27 cellular contexts compared by ENCODE assay signal in the genomic region with DNA sequence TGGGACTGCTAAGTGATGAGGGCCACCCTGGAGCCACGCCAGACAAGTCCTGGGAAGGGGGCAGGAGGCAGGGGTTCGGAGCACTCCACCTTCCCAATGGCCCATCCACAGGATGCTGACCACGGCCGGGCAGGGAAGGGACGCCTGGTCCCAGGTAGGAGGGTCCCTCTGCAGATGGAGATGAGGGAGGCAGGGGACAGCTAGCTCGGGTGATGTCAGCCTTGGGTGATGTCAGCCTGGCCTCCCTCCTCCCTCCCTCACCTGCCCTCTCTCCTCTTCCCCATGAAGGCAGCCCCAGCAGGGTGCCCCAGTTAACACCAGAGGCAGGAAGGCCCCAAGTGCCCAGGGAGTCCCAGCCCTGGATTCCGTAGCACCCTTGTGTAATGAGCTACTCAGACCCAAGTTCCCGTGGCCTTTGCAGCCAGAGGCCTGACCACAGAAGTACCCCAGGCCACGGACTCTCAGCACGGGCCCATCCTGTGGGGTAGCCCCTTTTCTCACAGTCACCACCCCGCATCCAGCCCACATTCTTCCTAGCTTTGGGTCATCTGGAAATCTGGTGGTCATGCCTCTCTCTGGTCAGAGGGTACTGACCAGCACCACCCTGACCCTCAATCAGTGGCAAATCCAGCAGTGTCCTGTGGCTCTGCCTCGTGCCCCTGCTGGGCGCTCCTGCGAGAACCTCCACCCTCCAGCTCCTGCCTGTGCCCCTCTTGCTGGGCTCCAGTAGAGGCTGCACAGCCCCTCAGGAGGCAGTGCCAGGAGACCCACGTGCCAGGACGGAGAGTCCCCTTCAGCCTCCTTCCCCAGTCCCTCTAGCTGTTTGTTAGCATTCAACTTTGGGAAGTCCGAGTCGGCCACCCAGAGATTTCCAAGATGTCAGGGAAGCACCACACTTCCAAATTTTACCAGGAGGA. TPM values are rescaled to one million over a fixed set of nuclear protein-coding genes. Genes with fewer than 3 reads are reported as not detected.
DNase-seq lines count a peak whose midpoint lies in the region; ATAC-seq, FAIRE-seq and TF ChIP-seq lines count a peak whose summit lies in the region.
"Had no signal": no experiment of that assay in that cellular context is flagged by ENCODE, and none has a peak within 500 bp of the region (broad histone marks: within the 10 kb centered on the region; RNA-seq: fewer than 3 reads in every experiment).

No MANE protein-coding gene starts in this region.

- no peak overlapping the region for H3K9ac ChIP-seq in H1 (replicated peaks in 1 of 4; ENCODE audit: extremely low read depth in 1 of 4, low read depth in 3 of 4, low read length in 3 of 4)
- H3K9ac ChIP-seq: neural progenitor cell, SK-N-SH had no signal

- H2BK120ac ChIP-seq in H1 (replicated peaks; ENCODE audit: low read depth, low read length), result no peak overlapping the region

- no peak for FAIRE-seq in H1 (lab: Jason Lieb, UNC)
- FAIRE-seq: endometrium, islet of Langerhans had no signal

- H3K79me1 ChIP-seq in H1 (ENCODE audit: low read depth, low read length), result peaks cover 14% of the 10 kb centered on the region

- no peak overlapping the region for H3K4ac ChIP-seq in H1 (replicated peaks; ENCODE audit: insufficient read length, low read depth, low read length)

- H2BK20ac ChIP-seq in H1 (ENCODE audit: low read length), result no peak overlapping the region

- H3K23ac ChIP-seq in H1 (ENCODE audit: insufficient read length), result no peak overlapping the region

- H4K20me1 ChIP-seq in H1 (replicated peaks in 1 of 2; ENCODE audit: control insufficient read depth in 1 of 2, insufficient read depth in 2 of 2, low read length in 2 of 2), result peaks cover 12 to 24% of the 10 kb centered on the region in 2 experiments

- BruUV-seq in MCF 10A (replicated peaks; lab: Mats Ljungman, UMichigan), result no TSS peak

- no peak overlapping the region for H3K4me3 ChIP-seq in breast epithelium
- no peak overlapping the region for H3K4me3 ChIP-seq in H1 (ENCODE audit: extremely low read depth in 1 of 4, insufficient read depth in 2 of 4, low read depth in 3 of 4, low read length in 4 of 4)
- H3K4me3 ChIP-seq: HAP-1, neural progenitor cell, prostate gland, upper lobe of right lung had no signal

- H4K8ac ChIP-seq in H1 (ENCODE audit: extremely low read depth, insufficient read depth, low read length), result no peak overlapping the region

- no peak overlapping the region for H4K91ac ChIP-seq in H1 (replicated peaks; ENCODE audit: insufficient read length, low read length)

- intact Hi-C loops in breast epithelium (cut with DNase I; ENCODE audit: low total_unique reads) (no loop called here), MCF 10A (cut with micrococcal nuclease) (no loop called here)

- H3K36me3 ChIP-seq in breast epithelium (no peaks in the 10 kb centered on the region), H1 (ENCODE audit: control insufficient read depth in 2 of 4, insufficient read depth in 4 of 4, low read length in 3 of 4) (peaks cover 0 to 5% (median 1%) of the 10 kb centered on the region in 4 experiments; a peak in 2 of 8 replicates)
- H3K36me3 ChIP-seq: BE2C, HAP-1, neural progenitor cell, prostate gland, upper lobe of right lung had no signal

- TF ChIP-seq RAD21 in H1 (IDR thresholded peaks at IDR 0.05 in 1 of 2, conservative IDR thresholded peaks at IDR 0.05 in 1 of 2; ENCODE audit: low read depth in 2 of 2, low read length in 2 of 2), result no peak

- no peaks in the 10 kb centered on the region for H3K4me1 Mint-ChIP-seq in MCF 10A (ENCODE audit: insufficient read depth, unreplicated experiment)
- peaks cover 25% of the 10 kb centered on the region for H3K4me1 Mint-ChIP-seq in stimulated activated memory B cell treated with anti-CD40 and anti-IgM and Interleukin-4, amounts not matched to agents 10 μg/mL and 1 μg/mL and 100 μg/mL, for 72 hours
- H3K4me1 Mint-ChIP-seq: activated T-helper 17 cell treated with anti-CD3 and anti-CD28 coated beads, Interleukin-2, amount 50 U/mL, for 72 hours had no signal

- H3K56ac ChIP-seq in H1 (replicated peaks; ENCODE audit: insufficient read length, low read depth, low read length), result no peak overlapping the region

- ATAC-seq in stimulated activated memory B cell treated with anti-CD40 and anti-IgM and Interleukin-4, amounts not matched to agents 10 μg/mL and 1 μg/mL and 100 μg/mL, for 72 hours, result peak; percentile 9
- ATAC-seq in HG03097 (IDR thresholded peaks at IDR 0.05; ENCODE audit: low FRiP score, unreplicated experiment), result no peak
- ATAC-seq: activated naive CD4-positive, alpha-beta T cell treated with anti-CD3 and anti-CD28 coated beads, Interleukin-2, amount 50 U/mL, for 72 hours; activated T-helper 17 cell treated with anti-CD3 and anti-CD28 coated beads, Interleukin-2, amount 50 U/mL, for 72 hours had no signal

- H2BK15ac ChIP-seq in H1 (ENCODE audit: low read length), result no peak overlapping the region

- no peaks in the 10 kb centered on the region for H3K4me1 ChIP-seq in breast epithelium
- peaks cover 0 to 13% (median 5%) of the 10 kb centered on the region in 4 experiments; a peak in 3 of 7 replicates for H3K4me1 ChIP-seq in H1 (replicated peaks in 1 of 4; ENCODE audit: control insufficient read depth in 3 of 4, insufficient read depth in 4 of 4, low read length in 3 of 4)
- H3K4me1 ChIP-seq: BE2C, HAP-1, prostate gland had no signal

- TF ChIP-seq EP300 in H1 (IDR thresholded peaks at IDR 0.05; ENCODE audit: borderline replicate concordance in 1 of 2, low read depth in 2 of 2, low read length in 2 of 2), result no peak

- H2BK12ac ChIP-seq in H1 (ENCODE audit: low read depth, low read length), result peak overlapping the region; percentile 1; the same call in 1 of the 2 replicates

- H3K27ac ChIP-seq in breast epithelium, result peak overlapping the region; percentile 63 to 64
- no peak overlapping the region; the same call in 1 of the 2 replicates for H3K27ac ChIP-seq in H1 (ENCODE audit: low read depth, low read length)
- H3K27ac ChIP-seq: neural progenitor cell, RWPE1, upper lobe of right lung had no signal

- no peak overlapping the region for H3K14ac ChIP-seq in H1 (ENCODE audit: insufficient read length)

- H2AFZ ChIP-seq in H1 (ENCODE audit: low read length), result no peak overlapping the region

- CTCF ChIA-PET in MCF 10A (lab: Yijun Ruan, JAX), result no interaction called here
- CTCF ChIA-PET in H1 (lab: Charles Lee; ENCODE audit: partially characterized antibody), result interaction anchor here (1.6 kb wide), 1 partner anchor 36 kb away, joined by 3 read pairs; no protein-coding TSS in a partner anchor

- H3K4me3 Mint-ChIP-seq in MCF 10A (ENCODE audit: unreplicated experiment), result no peak overlapping the region
- H3K4me3 Mint-ChIP-seq in stimulated activated memory B cell treated with anti-CD40 and anti-IgM and Interleukin-4, amounts not matched to agents 10 μg/mL and 1 μg/mL and 100 μg/mL, for 72 hours, result no peak overlapping the region
- H3K4me3 Mint-ChIP-seq: activated T-helper 17 cell treated with anti-CD3 and anti-CD28 coated beads, Interleukin-2, amount 50 U/mL, for 72 hours; dendritic cell treated with granulocyte-macrophage colony-stimulating factor and Interleukin-4, amounts not matched to agents 40 ng/mL and 50 ng/mL, for 4 days; neural progenitor cell had no signal

- TF ChIP-seq POLR2A in breast epithelium (IDR thresholded peaks at IDR 0.05) (no peak), H1 (IDR thresholded peaks at IDR 0.05; ENCODE audit: control extremely low read depth in 1 of 2, low read depth in 2 of 2, low read length in 2 of 2) (no peak)

- H3K27me3 ChIP-seq in breast epithelium (no peaks in the 10 kb centered on the region), H1 (replicated peaks in 1 of 4; ENCODE audit: control insufficient read depth in 3 of 4, extremely low read depth in 1 of 4, insufficient read depth in 3 of 4, low read length in 3 of 4) (no peaks in the 10 kb centered on the region)
- H3K27me3 ChIP-seq: BE2C, neural progenitor cell, upper lobe of right lung had no signal

- 88% methylated on average over 17 of the region's 18 CpGs; no CpG with 5 or more reads in 1 of the 2 experiments for WGBS in H1 (ENCODE audit: extremely low coverage in 1 of 2, insufficient coverage in 1 of 2, insufficient read length in 1 of 2, insufficient replicate concordance in 2 of 2, low coverage in 1 of 2, low lambda C conversion rate in 2 of 2, missing lambda C conversion rate in 1 of 2), 2 experiments

- no peak overlapping the region for H3K18ac ChIP-seq in H1 (ENCODE audit: extremely low read depth, low read length)

- no peaks in the 10 kb centered on the region for H3K23me2 ChIP-seq in H1 (ENCODE audit: low read depth, low read length)

- H3K9me3 ChIP-seq in breast epithelium, result no peaks in the 10 kb centered on the region
- peaks cover 0 to 3% of the 10 kb centered on the region in 2 experiments; a peak in 1 of 4 replicates for H3K9me3 ChIP-seq in H1 (ENCODE audit: insufficient read depth in 2 of 2, low read depth in 1 of 2, low read length in 1 of 2)
- H3K9me3 ChIP-seq: BE2C, HAP-1, prostate gland, SK-N-SH, upper lobe of right lung had no signal

- H3K79me2 ChIP-seq in H1 (ENCODE audit: control insufficient read depth in 1 of 2, insufficient read depth in 2 of 2, low read length in 2 of 2), result peaks cover 0 to 66% of the 10 kb centered on the region in 2 experiments; a peak in 2 of 4 replicates

- TF ChIP-seq CTCF in breast epithelium (IDR thresholded peaks at IDR 0.05), result no peak
- no peak for TF ChIP-seq CTCF in MCF 10A (IDR thresholded peaks at IDR 0.05; ENCODE audit: unreplicated experiment)
- TF ChIP-seq CTCF in H1 (IDR thresholded peaks at IDR 0.05; ENCODE audit: control extremely low read depth in 1 of 3, insufficient read depth in 1 of 3, low read depth in 1 of 3, low read length in 3 of 3), result no peak

- no peak overlapping the region for H2BK5ac ChIP-seq in H1 (ENCODE audit: low read depth, low read length)

- H3K27me3 Mint-ChIP-seq in MCF 10A (ENCODE audit: insufficient read depth, unreplicated experiment), result no peaks in the 10 kb centered on the region
- peaks cover 74% of the 10 kb centered on the region for H3K27me3 Mint-ChIP-seq in stimulated activated memory B cell treated with anti-CD40 and anti-IgM and Interleukin-4, amounts not matched to agents 10 μg/mL and 1 μg/mL and 100 μg/mL, for 72 hours
- H3K27me3 Mint-ChIP-seq: activated T-helper 17 cell treated with anti-CD3 and anti-CD28 coated beads, Interleukin-2, amount 50 U/mL, for 72 hours had no signal

- H3K36me3 Mint-ChIP-seq in MCF 10A (ENCODE audit: insufficient read depth, unreplicated experiment), result no peaks in the 10 kb centered on the region
- no peaks in the 10 kb centered on the region for H3K36me3 Mint-ChIP-seq in stimulated activated memory B cell treated with anti-CD40 and anti-IgM and Interleukin-4, amounts not matched to agents 10 μg/mL and 1 μg/mL and 100 μg/mL, for 72 hours
- H3K36me3 Mint-ChIP-seq: activated naive CD4-positive, alpha-beta T cell treated with anti-CD3 and anti-CD28 coated beads, Interleukin-2, amount 50 U/mL, for 72 hours; neural progenitor cell had no signal

- POLR2A ChIA-PET in MCF 10A (lab: Yijun Ruan, JAX) (no interaction called here), H1 (lab: Charles Lee; ENCODE audit: partially characterized antibody) (interaction anchor here (1.2 to 1.6 kb wide), 2 partner anchors 41 to 46 kb away, joined by 3 to 5 read pairs; no protein-coding TSS in a partner anchor)

- H3K9me3 Mint-ChIP-seq in MCF 10A (ENCODE audit: unreplicated experiment), result peaks cover 16% of the 10 kb centered on the region
- no peaks in the 10 kb centered on the region for H3K9me3 Mint-ChIP-seq in stimulated activated memory B cell treated with anti-CD40 and anti-IgM and Interleukin-4, amounts not matched to agents 10 μg/mL and 1 μg/mL and 100 μg/mL, for 72 hours
- H3K9me3 Mint-ChIP-seq: activated naive CD4-positive, alpha-beta T cell treated with anti-CD3 and anti-CD28 coated beads, Interleukin-2, amount 50 U/mL, for 72 hours; activated T-helper 17 cell treated with anti-CD3 and anti-CD28 coated beads, Interleukin-2, amount 50 U/mL, for 72 hours; dendritic cell treated with granulocyte-macrophage colony-stimulating factor and Interleukin-4, amounts not matched to agents 40 ng/mL and 50 ng/mL, for 4 days had no signal

- H2AK5ac ChIP-seq in H1 (ENCODE audit: low read depth, low read length), result no peak overlapping the region

- H3K27ac Mint-ChIP-seq in MCF 10A (ENCODE audit: low read depth, unreplicated experiment), result no peak overlapping the region
- no peak overlapping the region for H3K27ac Mint-ChIP-seq in stimulated activated memory B cell treated with anti-CD40 and anti-IgM and Interleukin-4, amounts not matched to agents 10 μg/mL and 1 μg/mL and 100 μg/mL, for 72 hours
- H3K27ac Mint-ChIP-seq: activated naive CD4-positive, alpha-beta T cell treated with anti-CD3 and anti-CD28 coated beads, Interleukin-2, amount 50 U/mL, for 72 hours; activated T-helper 17 cell treated with anti-CD3 and anti-CD28 coated beads, Interleukin-2, amount 50 U/mL, for 72 hours; dendritic cell treated with granulocyte-macrophage colony-stimulating factor and Interleukin-4, amounts not matched to agents 40 ng/mL and 50 ng/mL, for 4 days had no signal

- no peak for DNase-seq in breast epithelium (ENCODE audit: low spot score in 2 of 2)
- DNase-seq in MCF 10A (ENCODE audit: unreplicated experiment), result no peak
- DNase-seq in NCI-H2107 (lab: John Stamatoyannopoulos, UW), result peak; percentile 49
- DNase-seq in H1 (ENCODE audit: low read depth in 1 of 2, low spot score in 2 of 2), result no peak
- no peak for DNase-seq in COLO829 (ENCODE audit: low spot score)
- no peak for DNase-seq in NCI-H1048 (lab: John Stamatoyannopoulos, UW)
- DNase-seq: activated CD4-positive, alpha-beta T cell treated with anti-CD3 and anti-CD28 coated beads, Interleukin-2, amount 50 U/mL, for 4 hours; activated CD8-positive, alpha-beta memory T cell treated with anti-CD3 and anti-CD28 coated beads, Interleukin-2, amount 50 U/mL, for 4 hours; anterior cingulate cortex; BE2C; caudate nucleus; EL; NCI-H1105 treated with DMSO at 0.1 percent for 48 hours; SK-N-SH; upper lobe of right lung had no signal

- H4K5ac ChIP-seq in H1 (ENCODE audit: insufficient read length, low read depth, low read length), result no peak overlapping the region

- no peak overlapping the region for H3K4me2 ChIP-seq in H1 (ENCODE audit: insufficient read depth in 1 of 2, low read depth in 2 of 2, low read length in 2 of 2)
- H3K4me2 ChIP-seq: SK-N-SH had no signal

RNA-seq across cellular contexts. Expression of gene SHANK2, which starts 47.4 kb away (rescaled TPM):
- 10 to 100 TPM in 2 of 3 donors, 1 to 10 TPM in 1; 1.3 to 38.8 (median 33.1) TPM for total RNA-seq in breast epithelium
- 0.52 and 0.86 TPM in 2 replicates for total RNA-seq in MCF 10A (2022)
- 52.9 and 54.2 TPM in 2 replicates for total RNA-seq in H1 (2021; fragmentation: NEBNext Ultra II Directional; extraction: Animal tissue kit (Norgen Biotek cat#: 25700))
- polyA plus RNA-seq in H1 (2011; rRNA removed), result 10.1 and 15.5 TPM in 2 replicates
- 7.8 TPM for polyA plus RNA-seq in H1 (2011; cell fraction: cytosol; rRNA removed)
- polyA plus RNA-seq in H1 (2011; cell fraction: nucleus; rRNA removed), result 41.3 TPM
- 17.0 to 20.3 TPM (median 18.5 TPM) in 4 replicates for polyA plus RNA-seq in H1 (2012, experiment 1 of 2)
- 2.9 TPM for polyA plus RNA-seq in H1 (2012, experiment 2 of 2)
- 16.9 TPM for polyA plus RNA-seq in H1 (2013, experiment 1 of 2)
- polyA plus RNA-seq in H1 (2013, experiment 2 of 2), result 15.7 TPM
- 46.2 and 59.3 TPM in 2 replicates for polyA minus RNA-seq in H1 (2011; rRNA and poly(A)+ RNA removed)
- polyA minus RNA-seq in H1 (2011; cell fraction: cytosol; rRNA and poly(A)+ RNA removed), result 35.2 TPM
- polyA minus RNA-seq in H1 (2011; cell fraction: nucleus; rRNA and poly(A)+ RNA removed), result 103 TPM
- total RNA-seq: activated naive CD4-positive, alpha-beta T cell treated with anti-CD3 and anti-CD28 coated beads, Interleukin-2, amount 50 U/mL, for 72 hours; activated T-helper 17 cell treated with anti-CD3 and anti-CD28 coated beads, Interleukin-2, amount 50 U/mL, for 72 hours; T-helper 2 cell treated with Interferon-gamma antibody and Interleukin-4, amounts not matched to agents 100 ng/mL and 5 ng/mL, for 36 hours had no signal
